In genomic region chr11:6995703-6996102, GRCh38 we compare ENCODE assay signal across 27 cellular contexts. TPM values are rescaled to one million over a fixed set of nuclear protein-coding genes. Genes with fewer than 3 reads are reported as not detected.
"Had no signal": no experiment of that assay in that cellular context is flagged by ENCODE, and none has a peak within 500 bp of the region (broad histone marks: within the 10 kb centered on the region; RNA-seq: fewer than 3 reads in every experiment).

No MANE protein-coding gene starts in this region.

- H3K9ac ChIP-seq: KMS-11, SK-N-SH had no signal

- ATAC-seq: activated CD4-positive, alpha-beta T cell treated with anti-CD3 and anti-CD28 coated beads for 36 hours; activated CD8-positive, alpha-beta T cell treated with anti-CD3 and anti-CD28 coated beads for 36 hours had no signal

- H3K36me3 ChIP-seq: SJCRH30 had no signal

- H3K4me2 ChIP-seq: KMS-11, SK-N-SH had no signal

- H3K4me1 ChIP-seq: Peyer's patch, SJCRH30 had no signal

- DNase-seq: activated CD4-positive, alpha-beta T cell treated with anti-CD3 and anti-CD28 coated beads for 36 hours; activated CD4-positive, alpha-beta T cell treated with anti-CD3 and anti-CD28 coated beads, Interleukin-2, amount 50 U/mL, for 1 hour; activated CD8-positive, alpha-beta memory T cell treated with anti-CD3 and anti-CD28 coated beads, Interleukin-2, amount 50 U/mL, for 4 hours; activated CD8-positive, alpha-beta T cell treated with anti-CD3 and anti-CD28 coated beads for 36 hours; aorta; central memory CD4-positive, alpha-beta T cell; NCI-H1092; NCI-H1417; NCI-H1694; NCI-H2029; NCI-H2107; NCI-H2171 treated with DMSO at 0.1 percent for 48 hours; NCI-H226; NCI-H526; NCI-H774; OCI-M1; Peyer's patch; Right ventricle myocardium superior; SJCRH30; SK-N-SH; T-helper 1 cell had no signal

- H3K27me3 ChIP-seq: Peyer's patch had no signal

- H3K27ac ChIP-seq: KMS-11, Peyer's patch, RWPE1, SJCRH30, VCaP had no signal

- H3K9me3 ChIP-seq: Peyer's patch, SJCRH30, SK-N-SH had no signal

- H3K4me3 ChIP-seq: Peyer's patch, SJCRH30 had no signal

- FAIRE-seq: bronchial epithelial cell had no signal

RNA-seq across cellular contexts. Expression of gene ZNF214, which starts 24.4 kb away (rescaled TPM):
- total RNA-seq: activated CD4-positive, alpha-beta T cell treated with anti-CD3 and anti-CD28 coated beads for 36 hours; activated CD8-positive, alpha-beta T cell treated with anti-CD3 and anti-CD28 coated beads for 36 hours; T-helper 2 cell treated with Interferon-gamma antibody and Interleukin-4, amounts not matched to agents 100 ng/mL and 5 ng/mL, for 36 hours had no signal

RNA-seq across cellular contexts. Expression of gene NLRP14, which starts 24.6 kb away (rescaled TPM):
- total RNA-seq: MCF 10A, Right ventricle myocardium superior, SJCRH30 had no signal
- polyA plus RNA-seq: SK-N-SH had no signal
